1 cellular context compared by ENCODE assay signal in the genomic region with DNA sequence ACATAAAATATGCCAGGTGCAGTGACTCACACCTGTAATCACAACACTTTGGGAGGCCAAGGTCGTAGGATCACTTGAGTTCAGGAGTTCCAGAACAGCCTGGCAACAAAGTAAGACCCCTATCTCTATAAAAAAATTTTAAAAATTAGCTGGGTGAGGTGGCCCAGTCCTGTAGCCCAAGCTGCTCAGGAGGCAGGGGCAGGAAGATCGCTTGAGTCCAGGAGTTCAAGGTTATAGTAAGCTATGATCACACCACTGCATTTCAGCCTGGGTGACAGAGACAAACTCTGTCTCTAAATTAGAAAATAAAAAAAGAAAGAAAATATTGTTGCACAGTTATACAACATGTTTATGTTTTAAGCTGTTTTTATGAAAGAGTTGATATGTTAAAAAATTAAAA.
A peak's percentile ranks its signal among the peaks of the same experiment; 100 is the strongest.
TF ChIP-seq lines count a peak whose summit lies in the region.

No MANE protein-coding gene starts in this region.

TF ChIP-seq in HepG2, 621 proteins besides CTCF, POLR2A, EP300 and RAD21 (continued from another document):
- 0 out of 2 replicates have a peak, but pooled peaks have one; percentile 27 for TF ChIP-seq PAXIP1 (CRISPR knock-in tag; conservative IDR thresholded peaks at IDR 0.05)
- TF ChIP-seq BCL3 (CRISPR knock-in tag; IDR thresholded peaks at IDR 0.05): no peak
- TF ChIP-seq UBTF (CRISPR knock-in tag; IDR thresholded peaks at IDR 0.05): no peak
- no peak for TF ChIP-seq AKNA (CRISPR knock-in tag; IDR thresholded peaks at IDR 0.05; ENCODE audit: borderline replicate concordance)
- no peak for TF ChIP-seq NPAS2 (CRISPR knock-in tag; IDR thresholded peaks at IDR 0.05; ENCODE audit: borderline replicate concordance)
- TF ChIP-seq BCLAF1 (IDR thresholded peaks at IDR 0.05): no peak
- 0 out of 2 replicates have a peak, but pooled peaks have one; percentile 23 for TF ChIP-seq SALL1 (CRISPR knock-in tag; IDR thresholded peaks at IDR 0.05)
- TF ChIP-seq TCF12 (IDR thresholded peaks at IDR 0.05): no peak
- TF ChIP-seq TCF12 (CRISPR knock-in tag; IDR thresholded peaks at IDR 0.05): no peak
- no peak for TF ChIP-seq GZF1 (CRISPR knock-in tag; IDR thresholded peaks at IDR 0.05)
- 0 out of 2 replicates have a peak, but pooled peaks have one; percentile 5 for TF ChIP-seq HNF4G (IDR thresholded peaks at IDR 0.05; ENCODE audit: borderline replicate concordance, low read depth, low read length)
- TF ChIP-seq HNF4G (CRISPR knock-in tag; IDR thresholded peaks at IDR 0.05; ENCODE audit: borderline replicate concordance, low read depth): no peak
- TF ChIP-seq RFX5 (IDR thresholded peaks at IDR 0.05; ENCODE audit: low read depth, low read length): no peak
- TF ChIP-seq SATB2 (CRISPR knock-in tag; IDR thresholded peaks at IDR 0.05): no peak
- TF ChIP-seq HNF4A (CRISPR knock-in tag; IDR thresholded peaks at IDR 0.05): peak; percentile 71
- TF ChIP-seq FOSL2 (CRISPR knock-in tag; IDR thresholded peaks at IDR 0.05): peak; percentile 20; the same call in 1 of the 2 replicates
- no peak for TF ChIP-seq THAP11 (CRISPR knock-in tag; IDR thresholded peaks at IDR 0.05)
- no peak for TF ChIP-seq TERF1 (CRISPR knock-in tag; IDR thresholded peaks at IDR 0.05)
- TF ChIP-seq TBP (CRISPR knock-in tag; IDR thresholded peaks at IDR 0.05): no peak
TF ChIP-seq in HepG2: peak in this region for 5.
